ENCODE assay signal across 9 cellular contexts in genomic region chr21:34545079-34545884, GRCh38. TPM values are rescaled to one million over a fixed set of nuclear protein-coding genes. Genes with fewer than 3 reads are reported as not detected.
DNase-seq lines count a peak whose midpoint lies in the region; ATAC-seq and TF ChIP-seq lines count a peak whose summit lies in the region.
"Had no signal": no experiment of that assay in that cellular context is flagged by ENCODE, and none has a peak within 500 bp of the region (broad histone marks: within the 10 kb centered on the region; RNA-seq: fewer than 3 reads in every experiment).

No MANE protein-coding gene starts in this region.

- no peak overlapping the region for H3K27ac Mint-ChIP-seq in T-helper 17 cell
- H3K27ac Mint-ChIP-seq in CD8-positive, alpha-beta memory T cell, result peak overlapping the region in 2 of 8 donors; percentile 29 to 63

- H3K4me3 ChIP-seq in fibroblast of villous mesenchyme (ENCODE audit: low read depth, low read length) (no peak overlapping the region), osteoblast (ENCODE audit: insufficient read depth, low read length) (peak overlapping the region; percentile 52)
- no peak overlapping the region for H3K4me3 ChIP-seq in CD8-positive, alpha-beta memory T cell (ENCODE audit: low read length)
- H3K4me3 ChIP-seq: SK-N-MC had no signal

- no peaks in the 10 kb centered on the region for H3K36me3 Mint-ChIP-seq in T-helper 17 cell (ENCODE audit: low read depth)
- peaks cover 0 to 6% (median 5%) of the 10 kb centered on the region in 3 donors for H3K36me3 Mint-ChIP-seq in CD8-positive, alpha-beta memory T cell

- CTCF ChIA-PET in CD8-positive, alpha-beta memory T cell (lab: Charles Lee), result no interaction called here

- H3K27ac ChIP-seq in osteoblast (ENCODE audit: low read depth, low read length), result peak overlapping the region; percentile 93
- no peak overlapping the region for H3K27ac ChIP-seq in CD8-positive, alpha-beta memory T cell (ENCODE audit: low read depth, low read length)
- H3K27ac ChIP-seq: SK-N-MC had no signal

- no peaks in the 10 kb centered on the region for H3K27me3 ChIP-seq in osteoblast (ENCODE audit: insufficient read depth, low read length)
- no peaks in the 10 kb centered on the region for H3K27me3 ChIP-seq in CD8-positive, alpha-beta memory T cell (ENCODE audit: insufficient read depth, low read length, poor library complexity, severe bottlenecking)

- POLR2A ChIA-PET in CD8-positive, alpha-beta memory T cell (lab: Charles Lee), result no interaction called here

- H3K79me2 ChIP-seq in osteoblast (ENCODE audit: insufficient read depth, low read length), result peaks cover 6% of the 10 kb centered on the region

- no peaks in the 10 kb centered on the region for H4K20me1 ChIP-seq in osteoblast (ENCODE audit: insufficient read depth, low read length)

- TF ChIP-seq CTCF in fibroblast of villous mesenchyme (IDR thresholded peaks at IDR 0.05; ENCODE audit: insufficient read depth, low read depth, low read length), result no peak
- TF ChIP-seq CTCF in osteoblast (IDR thresholded peaks at IDR 0.05; ENCODE audit: extremely low read depth, low read depth, low read length), result no peak

- H3K4me1 ChIP-seq in osteoblast (ENCODE audit: insufficient read depth, low read length), result peaks cover 30% of the 10 kb centered on the region
- H3K4me1 ChIP-seq in CD8-positive, alpha-beta memory T cell (ENCODE audit: insufficient read depth, low read length), result no peaks in the 10 kb centered on the region

- H3K9me3 Mint-ChIP-seq in CD8-positive, alpha-beta memory T cell, result peaks cover 0 to 4% (median 0%) of the 10 kb centered on the region in 5 donors

- no peaks in the 10 kb centered on the region for H3K36me3 ChIP-seq in osteoblast (ENCODE audit: insufficient read depth, low read length)
- H3K36me3 ChIP-seq in CD8-positive, alpha-beta memory T cell (ENCODE audit: insufficient read depth, low read length), result no peaks in the 10 kb centered on the region

- H2AFZ ChIP-seq in osteoblast (ENCODE audit: low read length), result peak overlapping the region; percentile 85

- H3K27me3 Mint-ChIP-seq in T-helper 17 cell, result no peaks in the 10 kb centered on the region
- H3K27me3 Mint-ChIP-seq in CD8-positive, alpha-beta memory T cell, result peaks cover 0 to 4% of the 10 kb centered on the region in 2 donors

- no peaks in the 10 kb centered on the region for H3K9me3 ChIP-seq in T-helper 17 cell (ENCODE audit: control insufficient read depth, low read length, poor library complexity, severe bottlenecking)
- no peaks in the 10 kb centered on the region for H3K9me3 ChIP-seq in osteoblast (ENCODE audit: low read depth, low read length)
- no peaks in the 10 kb centered on the region for H3K9me3 ChIP-seq in CD8-positive, alpha-beta memory T cell (ENCODE audit: low read length)

- peak; percentile 71 for DNase-seq in COLO829 (ENCODE audit: low spot score)
- DNase-seq in T-helper 17 cell, result no peak
- peak; percentile 68 for DNase-seq in fibroblast of villous mesenchyme (ENCODE audit: low read depth)
- peak; percentile 78 for DNase-seq in osteoblast (ENCODE audit: insufficient read length, low spot score, missing footprints)
- DNase-seq in NCI-H1436 treated with DMSO at 0.1 percent for 48 hours (lab: John Stamatoyannopoulos, UW), result no peak
- no peak for DNase-seq in CD8-positive, alpha-beta memory T cell

- H3K4me1 Mint-ChIP-seq in T-helper 17 cell, result peaks cover 2% of the 10 kb centered on the region
- H3K4me1 Mint-ChIP-seq in CD8-positive, alpha-beta memory T cell, result peaks cover 0 to 5% (median 1%) of the 10 kb centered on the region in 3 donors

- H3K4me3 Mint-ChIP-seq in T-helper 17 cell, result no peak overlapping the region
- no peak overlapping the region for H3K4me3 Mint-ChIP-seq in CD8-positive, alpha-beta memory T cell

- peak overlapping the region; percentile 83 for H3K4me2 ChIP-seq in osteoblast (ENCODE audit: insufficient read depth, low read length)

- ATAC-seq in GM19395 (IDR thresholded peaks at IDR 0.05; ENCODE audit: unreplicated experiment) (peak; percentile 90), HG03432 (IDR thresholded peaks at IDR 0.05; ENCODE audit: unreplicated experiment) (peak; percentile 87), T-helper 17 cell (peak; percentile 39)

RNA-seq across cellular contexts. Expression of gene KCNE1, which starts 33.3 kb away (rescaled TPM):
- total RNA-seq in T-helper 17 cell (under 1 TPM in 1 of 2 donors, not detected in 1; 0.37 TPM), fibroblast of villous mesenchyme (under 0.01 and 0.64 TPM in 2 replicates), osteoblast (0.29 and 0.72 TPM in 2 replicates)
- total RNA-seq in CD8-positive, alpha-beta memory T cell, result under 1 TPM; 0.11 TPM
- not detected for polyA plus RNA-seq in CD8-positive, alpha-beta memory T cell

Comparison
In these comparisons a context has a peak if more than half of its experiments do, and no peak if none do; other contexts are left out.
1. DNase-seq: peak in COLO829 (single experiment), fibroblast of villous mesenchyme (single experiment) and osteoblast (single experiment); none in T-helper 17 cell (0 of 3), NCI-H1436 treated with DMSO at 0.1 percent for 48 hours (single experiment) and CD8-positive, alpha-beta memory T cell (0 of 5).
2. ATAC-seq: peak in every context shown above with its lines; median percentile 90 in GM19395; 87 in HG03432; 39 in T-helper 17 cell.